Comparison of ENCODE assay signal across 11 cellular contexts in the genomic region with DNA sequence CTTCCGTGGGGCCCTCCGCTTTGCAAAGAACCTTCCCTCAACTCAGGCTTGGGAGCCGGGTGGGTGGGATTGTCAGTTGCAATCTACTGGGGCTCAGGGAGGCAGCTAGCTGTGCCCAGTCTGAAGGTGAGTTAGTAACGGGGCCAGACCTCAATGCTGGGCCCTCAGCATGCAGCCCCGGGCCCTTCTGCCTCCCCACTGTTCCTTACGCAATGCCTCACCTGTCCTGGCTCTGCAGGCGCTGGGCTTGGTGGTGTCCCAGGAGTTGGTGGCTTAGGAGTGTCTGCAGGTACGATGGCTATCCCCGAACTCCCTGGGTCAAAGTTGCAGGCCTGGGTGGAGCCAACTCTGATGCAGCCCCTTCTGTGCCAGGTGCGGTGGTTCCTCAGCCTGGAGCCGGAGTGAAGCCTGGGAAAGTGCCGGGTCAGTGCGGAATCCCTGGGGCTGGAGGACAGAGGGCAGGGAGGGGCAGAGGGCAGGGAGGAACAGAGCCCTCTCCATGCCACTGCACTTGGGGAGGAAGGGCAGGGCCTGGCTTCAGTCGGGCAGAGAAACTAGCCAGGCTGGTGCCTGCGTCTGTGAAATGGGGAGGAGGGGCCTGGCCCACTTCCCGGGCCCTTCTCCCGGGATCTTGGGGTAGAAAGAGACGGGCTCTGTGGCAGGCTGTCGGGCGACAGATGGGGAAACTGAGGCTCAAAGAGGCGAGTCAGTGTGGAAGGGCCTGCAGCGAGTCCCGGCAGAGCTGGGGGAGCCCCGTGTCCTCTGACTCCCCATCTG. TPM values are rescaled to one million over a fixed set of nuclear protein-coding genes. Genes with fewer than 3 reads are reported as not detected.
DNase-seq lines count a peak whose midpoint lies in the region; ATAC-seq and TF ChIP-seq lines count a peak whose summit lies in the region.
"Had no signal": no experiment of that assay in that cellular context is flagged by ENCODE, and none has a peak within 500 bp of the region (broad histone marks: within the 10 kb centered on the region; RNA-seq: fewer than 3 reads in every experiment).

No MANE protein-coding gene starts in this region.

- no peaks in the 10 kb centered on the region for H3K36me3 ChIP-seq in neuronal stem cell (replicated peaks in 1 of 2; ENCODE audit: control insufficient read depth in 2 of 2, insufficient read depth in 2 of 2, low read length in 2 of 2)

- H3K4me1 ChIP-seq in right cardiac atrium (ENCODE audit: control insufficient read depth, insufficient read depth, low read length): no peaks in the 10 kb centered on the region
- H3K4me1 ChIP-seq in neuronal stem cell (ENCODE audit: control insufficient read depth in 2 of 2, insufficient read depth in 1 of 2, low read depth in 1 of 2, low read length in 2 of 2): peaks cover 13% of the 10 kb centered on the region in 2 donors

- H3K9me3 ChIP-seq in right cardiac atrium (ENCODE audit: control insufficient read depth, low read length) (no peaks in the 10 kb centered on the region), neuronal stem cell (replicated peaks in 1 of 2; ENCODE audit: control insufficient read depth in 2 of 2, insufficient read depth in 1 of 2, low read depth in 1 of 2, low read length in 2 of 2) (no peaks in the 10 kb centered on the region)

- H3K4me1 Mint-ChIP-seq in endothelial cell (ENCODE audit: unreplicated experiment) (peaks cover 31% of the 10 kb centered on the region), natural killer cell (no peaks in the 10 kb centered on the region)
- no peaks in the 10 kb centered on the region for H3K4me1 Mint-ChIP-seq in activated T-helper 17 cell treated with anti-CD3 and anti-CD28 coated beads, Interleukin-2, amount 50 U/mL, for 72 hours
- H3K4me1 Mint-ChIP-seq: activated B cell treated with CpG ODN at 0.5 μM for 24 hours had no signal

- H3K4me3 Mint-ChIP-seq in endothelial cell (ENCODE audit: unreplicated experiment): no peak overlapping the region
- no peak overlapping the region for H3K4me3 Mint-ChIP-seq in natural killer cell
- H3K4me3 Mint-ChIP-seq in activated T-helper 17 cell treated with anti-CD3 and anti-CD28 coated beads, Interleukin-2, amount 50 U/mL, for 72 hours: no peak overlapping the region
- H3K4me3 Mint-ChIP-seq: activated B cell treated with CpG ODN at 0.5 μM for 24 hours had no signal

- peak overlapping the region; percentile 34 for H3K23ac ChIP-seq in neuronal stem cell (ENCODE audit: low read depth, low read length, poor library complexity)

- DNase-seq in right cardiac atrium: peak in 2 of 3 donors; percentile 54
- DNase-seq in cardiac septum (ENCODE audit: low spot score): no peak
- no peak for DNase-seq in endothelial cell (ENCODE audit: low spot score)
- no peak for DNase-seq in neuronal stem cell (ENCODE audit: low spot score)
- DNase-seq in natural killer cell: no peak
- DNase-seq: activated B cell treated with CpG ODN at 0.5 μM for 24 hours; central memory CD4-positive, alpha-beta T cell; GF-D8 had no signal

- H3K27me3 Mint-ChIP-seq in endothelial cell (ENCODE audit: unreplicated experiment) (peaks cover 7% of the 10 kb centered on the region), natural killer cell (ENCODE audit: low read depth in 2 of 2) (no peaks in the 10 kb centered on the region)
- H3K27me3 Mint-ChIP-seq in activated T-helper 17 cell treated with anti-CD3 and anti-CD28 coated beads, Interleukin-2, amount 50 U/mL, for 72 hours: no peaks in the 10 kb centered on the region

- no peak overlapping the region for H3K9ac ChIP-seq in neuronal stem cell (ENCODE audit: low read depth, low read length, poor library complexity)

- H3K36me3 Mint-ChIP-seq in endothelial cell (ENCODE audit: low read depth, unreplicated experiment) (peaks cover 3% of the 10 kb centered on the region), natural killer cell (no peaks in the 10 kb centered on the region)
- no peaks in the 10 kb centered on the region for H3K36me3 Mint-ChIP-seq in activated T-helper 17 cell treated with anti-CD3 and anti-CD28 coated beads, Interleukin-2, amount 50 U/mL, for 72 hours (ENCODE audit: low read depth)

- H3K4me2 ChIP-seq in neuronal stem cell (ENCODE audit: insufficient read depth, low read length, poor library complexity, severe bottlenecking): no peak overlapping the region

- WGBS in right cardiac atrium: 77% methylated on average over 24 of the region's 24 CpGs
- WGBS in neuronal stem cell (ENCODE audit: extremely low coverage in 2 of 2, insufficient read length in 2 of 2, insufficient replicate concordance in 1 of 2), 2 donors: no CpG with 5 or more reads among the region's 24 CpGs

- peak overlapping the region; percentile 86 for H2BK15ac ChIP-seq in neuronal stem cell (ENCODE audit: low read length)

- intact Hi-C loops in right cardiac atrium (cut with DNase I): no loop called here
- intact Hi-C loops in cardiac septum (cut with DNase I): no loop called here
- intact Hi-C loops in natural killer cell (cut with micrococcal nuclease): no loop called here

- H3K18ac ChIP-seq in neuronal stem cell (ENCODE audit: low read length): peak overlapping the region; percentile 93

- no peak overlapping the region for H4K8ac ChIP-seq in neuronal stem cell (ENCODE audit: low read depth, low read length)

- peak overlapping the region; percentile 59 for H3K14ac ChIP-seq in neuronal stem cell (ENCODE audit: low read length)

- H2BK12ac ChIP-seq in neuronal stem cell (ENCODE audit: low read length): peak overlapping the region; percentile 93

- H2BK5ac ChIP-seq in neuronal stem cell (ENCODE audit: low read length): no peak overlapping the region

- H2AK5ac ChIP-seq in neuronal stem cell (ENCODE audit: low read depth, low read length): peak overlapping the region; percentile 77

- H3K27ac ChIP-seq in right cardiac atrium (ENCODE audit: low read length) (no peak overlapping the region), neuronal stem cell (replicated peaks; ENCODE audit: low read length) (no peak overlapping the region)

- H3K27ac Mint-ChIP-seq in endothelial cell (ENCODE audit: unreplicated experiment): peak overlapping the region; percentile 36
- no peak overlapping the region for H3K27ac Mint-ChIP-seq in natural killer cell
- no peak overlapping the region for H3K27ac Mint-ChIP-seq in activated T-helper 17 cell treated with anti-CD3 and anti-CD28 coated beads, Interleukin-2, amount 50 U/mL, for 72 hours
- H3K27ac Mint-ChIP-seq: activated B cell treated with CpG ODN at 0.5 μM for 24 hours had no signal

- H2AFZ ChIP-seq in neuronal stem cell (ENCODE audit: low read length): peak overlapping the region; percentile 77

- H2BK120ac ChIP-seq in neuronal stem cell (ENCODE audit: low read depth, low read length): peak overlapping the region; percentile 9

- H3K27me3 ChIP-seq in right cardiac atrium (ENCODE audit: control insufficient read depth, insufficient read depth): no peaks in the 10 kb centered on the region
- peaks cover 0 to 19% (median 2%) of the 10 kb centered on the region in 3 experiments for H3K27me3 ChIP-seq in neuronal stem cell (ENCODE audit: control insufficient read depth in 3 of 3, insufficient read depth in 3 of 3, low read depth in 1 of 3, low read length in 3 of 3)

- ATAC-seq in right cardiac atrium: no peak
- ATAC-seq in natural killer cell: no peak
- ATAC-seq in HG02588 (IDR thresholded peaks at IDR 0.05; ENCODE audit: unreplicated experiment): no peak
- no peak for ATAC-seq in HG03108 (IDR thresholded peaks at IDR 0.05; ENCODE audit: unreplicated experiment)
- ATAC-seq in activated T-helper 17 cell treated with anti-CD3 and anti-CD28 coated beads, Interleukin-2, amount 50 U/mL, for 72 hours (replicated peaks): no peak

- H3K79me1 ChIP-seq in neuronal stem cell (ENCODE audit: low read depth, low read length): peaks cover 1% of the 10 kb centered on the region

- no peak overlapping the region for H4K91ac ChIP-seq in neuronal stem cell (ENCODE audit: low read depth, low read length, poor library complexity)

- H3K4me3 ChIP-seq in right cardiac atrium (ENCODE audit: low read length) (no peak overlapping the region), neuronal stem cell (ENCODE audit: low read length in 2 of 2) (no peak overlapping the region)

- no peaks in the 10 kb centered on the region for H3K9me3 Mint-ChIP-seq in endothelial cell (ENCODE audit: unreplicated experiment)
- H3K9me3 Mint-ChIP-seq in natural killer cell: no peaks in the 10 kb centered on the region
- H3K9me3 Mint-ChIP-seq in activated T-helper 17 cell treated with anti-CD3 and anti-CD28 coated beads, Interleukin-2, amount 50 U/mL, for 72 hours: no peaks in the 10 kb centered on the region
- H3K9me3 Mint-ChIP-seq: activated B cell treated with CpG ODN at 0.5 μM for 24 hours had no signal

- TF ChIP-seq CTCF in endothelial cell (IDR thresholded peaks at IDR 0.05; ENCODE audit: unreplicated experiment) (no peak), natural killer cell (IDR thresholded peaks at IDR 0.05) (no peak)

- H3K4ac ChIP-seq in neuronal stem cell (ENCODE audit: low read length): no peak overlapping the region

RNA-seq across cellular contexts. Expression of a gene that starts 15.0 kb away (rescaled TPM):
- 100 to 1,000 TPM in 3 of 4 donors, 10 to 100 TPM in 1; 100.0 to 323 (median 120) TPM for total RNA-seq in right cardiac atrium
- 73.4 TPM for polyA plus RNA-seq in right cardiac atrium
- total RNA-seq in cardiac septum: 41.2 TPM
- 44.8 TPM for total RNA-seq in endothelial cell (ENCODE audit: unreplicated experiment)
- 2.9 TPM for polyA plus RNA-seq in neuronal stem cell (2013, experiment 1 of 2)
- 3.1 TPM for polyA plus RNA-seq in neuronal stem cell (2013, experiment 2 of 2)
- under 1 TPM in 1 of 3 donors, not detected in 2; 0.75 TPM for total RNA-seq in natural killer cell
- total RNA-seq in activated T-helper 17 cell treated with anti-CD3 and anti-CD28 coated beads, Interleukin-2, amount 50 U/mL, for 72 hours: not detected
- total RNA-seq: activated B cell treated with CpG ODN at 0.5 μM for 24 hours had no signal

RNA-seq across cellular contexts. Expression of a gene that starts 40.7 kb away (rescaled TPM):
- total RNA-seq in right cardiac atrium (10 to 100 TPM; 10.4 to 13.5 (median 11.9) TPM), cardiac septum (13.6 TPM), endothelial cell (ENCODE audit: unreplicated experiment) (51.0 TPM), natural killer cell (10 to 100 TPM; 54.0 to 66.0 (median 55.0) TPM)
- polyA plus RNA-seq in right cardiac atrium: 7.6 TPM
- 62.3 TPM for polyA plus RNA-seq in neuronal stem cell (2013, experiment 1 of 2)
- 60.7 TPM for polyA plus RNA-seq in neuronal stem cell (2013, experiment 2 of 2)
- total RNA-seq in activated T-helper 17 cell treated with anti-CD3 and anti-CD28 coated beads, Interleukin-2, amount 50 U/mL, for 72 hours: 10 to 100 TPM; 12.7 to 20.2 TPM

Comparison
In these comparisons a context has a peak if more than half of its experiments do, and no peak if none do; other contexts are left out.
1. DNase-seq: peak in right cardiac atrium (2 of 3); none in cardiac septum (single experiment), endothelial cell (single experiment), neuronal stem cell (single experiment) and natural killer cell (single experiment).
2. RNA of a gene that starts 15.0 kb away (total RNA-seq): 100.0 to 323 TPM in right cardiac atrium, 44.8 TPM in endothelial cell (single experiment) and 41.2 TPM in cardiac septum (single experiment); 0.75 TPM in natural killer cell and not detected in activated T-helper 17 cell treated with anti-CD3 and anti-CD28 coated beads, Interleukin-2, amount 50 U/mL, for 72 hours; every median in the first group is over 10 times any median in the second.